In the genomic region with DNA sequence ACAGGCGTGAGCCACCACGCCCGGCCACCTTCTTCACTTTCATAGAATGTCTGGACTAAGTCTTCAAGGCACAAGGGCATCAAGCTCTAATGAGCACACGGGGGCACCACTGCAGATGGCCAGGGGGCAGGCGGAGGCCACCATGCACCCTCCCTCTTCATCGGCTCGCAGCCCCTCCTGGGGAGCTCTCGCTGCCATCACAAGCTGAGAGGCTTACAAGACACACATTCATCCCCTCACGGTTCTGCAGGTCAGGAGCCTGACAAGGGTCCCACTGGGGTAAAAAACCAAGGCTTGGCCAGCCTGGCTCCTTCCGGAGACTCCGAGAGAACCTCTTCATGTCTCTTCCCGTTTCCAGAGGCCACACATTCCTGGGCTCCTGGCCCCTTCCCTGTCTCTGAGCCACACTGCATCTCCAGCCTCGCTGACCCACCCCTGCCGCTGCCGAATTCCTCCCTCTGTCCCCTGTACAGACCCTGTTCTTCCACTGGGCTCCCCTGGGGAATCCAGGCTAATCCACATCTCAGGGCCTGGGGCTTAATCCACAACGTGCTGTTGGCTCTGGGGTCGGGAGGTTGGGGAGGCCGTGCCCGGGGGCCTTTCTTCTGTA, we compare ENCODE assay signal across 1 cellular context.
TF ChIP-seq lines count a peak whose summit lies in the region.

No MANE protein-coding gene starts in this region.

TF ChIP-seq in HepG2, 621 proteins besides CTCF, POLR2A, EP300 and RAD21:
- no peak for TF ChIP-seq PLRG1 (conservative IDR thresholded peaks at IDR 0.05)
- TF ChIP-seq ZFP1 (CRISPR knock-in tag; IDR thresholded peaks at IDR 0.05): no peak
- TF ChIP-seq FIP1L1 (IDR thresholded peaks at IDR 0.05; ENCODE audit: borderline replicate concordance, insufficient read depth, low read depth, low read length): no peak
- no peak for TF ChIP-seq TERF1 (CRISPR knock-in tag; IDR thresholded peaks at IDR 0.05)
- TF ChIP-seq ZNF615 (CRISPR knock-in tag; IDR thresholded peaks at IDR 0.05; ENCODE audit: borderline replicate concordance): no peak
- TF ChIP-seq ZNF674 (CRISPR knock-in tag; IDR thresholded peaks at IDR 0.05; ENCODE audit: low read depth): no peak
- TF ChIP-seq CHD4 (IDR thresholded peaks at IDR 0.05; ENCODE audit: borderline replicate concordance, low read length): no peak
